ENCODE assay signal across 7 cellular contexts in the genomic region with DNA sequence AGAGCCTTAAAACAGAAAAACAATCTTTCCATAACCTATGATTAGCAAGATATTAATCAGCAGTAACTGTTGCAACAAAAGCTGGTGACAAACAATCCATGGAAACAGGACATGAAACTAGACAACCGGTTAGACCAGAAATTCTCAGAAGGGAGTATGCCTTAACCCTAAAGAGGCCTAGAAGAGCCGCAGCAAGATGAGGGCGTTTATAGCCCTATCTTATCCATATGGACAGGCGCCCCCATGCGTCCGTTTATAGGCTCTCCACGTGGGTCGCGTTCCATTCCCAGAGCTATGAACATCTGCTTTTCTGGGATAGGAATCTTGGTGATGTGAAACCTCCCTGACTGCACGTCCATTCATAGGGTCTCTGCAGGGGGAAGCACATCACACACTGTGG.
A peak's percentile ranks its signal among the peaks of the same experiment; 100 is the strongest.
DNase-seq lines count a peak whose midpoint lies in the region; ATAC-seq and TF ChIP-seq lines count a peak whose summit lies in the region.
"Not testable (repeated sequence)": the region's sequence is repeated elsewhere in the genome, so short reads cannot be mapped to it uniquely, and the experiment has no call there.

No MANE protein-coding gene starts in this region.

- POLR2A ChIA-PET in HEK293 (lab: Yijun Ruan, JAX) = not testable (repeated sequence)

- not testable (repeated sequence) for TF ChIP-seq CTCF in HEK293 (tag by site-specific recombination; IDR thresholded peaks at IDR 0.05)
- peak; percentile 29 for TF ChIP-seq CTCF in astrocyte of the spinal cord (IDR thresholded peaks at IDR 0.05; ENCODE audit: low read depth, low read length)
- TF ChIP-seq CTCF in right lobe of liver (IDR thresholded peaks at IDR 0.05) = peak in 3 of 4 donors; percentile 18 to 43 (median 37)

- H3K27ac ChIP-seq in HEK293 (ENCODE audit: extremely low read depth, low read depth, low read length); epithelial cell of prostate; right lobe of liver: not testable (repeated sequence)

- not testable (repeated sequence) for ATAC-seq in right lobe of liver

- intact Hi-C loops in right lobe of liver (cut with DNase I) = not testable (repeated sequence)

- in situ Hi-C loops in astrocyte of the spinal cord (cut with HindIII; ENCODE audit: low sequenced_read_pairs) = not testable (repeated sequence)

- not testable (repeated sequence) for H3K4me3 ChIP-seq in HEK293 (ENCODE audit: low read depth, low read length); astrocyte of the spinal cord (ENCODE audit: low read depth, low read length); right lobe of liver

- TF ChIP-seq POLR2A in right lobe of liver (IDR thresholded peaks at IDR 0.05) = not testable (repeated sequence)

- H3K36me3 ChIP-seq in HEK293 (ENCODE audit: control insufficient read depth in 2 of 2, insufficient read depth in 1 of 2, low read length in 2 of 2); right lobe of liver: not testable (repeated sequence)

- WGBS in right lobe of liver (ENCODE audit: insufficient coverage, low coverage, low lambda C conversion rate, missing lambda C conversion rate) = 16% methylated on average over 4 of the region's 10 CpGs

- DNase-seq in DMS53 (lab: John Stamatoyannopoulos, UW) (peak; percentile 93), NCI-H1092 (lab: John Stamatoyannopoulos, UW) (peak; percentile 5), SIG-M5 treated with dmso at 0.1 percent for 504 hours (lab: John Stamatoyannopoulos, UW; ENCODE audit: unreplicated experiment) (peak; percentile 53), epithelial cell of prostate (ENCODE audit: low read depth, low spot score) (peak; percentile 22), right lobe of liver (peak in 2 of 3 donors; percentile 29 to 48)
- not testable (repeated sequence) for DNase-seq in astrocyte of the spinal cord (ENCODE audit: low read depth, low spot score)

- not testable (repeated sequence) for H3K9me3 ChIP-seq in HEK293 (ENCODE audit: control insufficient read depth, insufficient read depth, low read depth, low read length); right lobe of liver

- not testable (repeated sequence) for H3K4me1 ChIP-seq in HEK293 (ENCODE audit: control insufficient read depth, insufficient read depth, low read length); right lobe of liver

- not testable (repeated sequence) for H3K27me3 ChIP-seq in right lobe of liver

- CTCF ChIA-PET in HEK293 (lab: Yijun Ruan, JAX) = interaction anchor here (0.7 kb wide), 1 partner anchor 386 kb away, joined by 3 read pairs; no protein-coding TSS in a partner anchor

TF ChIP-seq in HEK293, 187 proteins besides CTCF, POLR2A, EP300 and RAD21:
- peak; percentile 39 for TF ChIP-seq ZNF654 (tag by site-specific recombination; IDR thresholded peaks at IDR 0.05; ENCODE audit: low read depth)
